1 cellular context compared by ENCODE assay signal in genomic region chr19:3178377-3178972, GRCh38.
TF ChIP-seq lines count a peak whose summit lies in the region.

Gene S1PR4, plus strand, starts transcription at chr19:3178769. Its CDS starts 24 bp downstream, at chr19:3178793.

TF ChIP-seq in WTC11, 78 proteins besides CTCF, POLR2A, EP300 and RAD21 (continued from another document):
- TF ChIP-seq CREM (CRISPR knock-in tag; IDR thresholded peaks at IDR 0.05) = no peak
- TF ChIP-seq ESRRA (CRISPR knock-in tag; IDR thresholded peaks at IDR 0.05; ENCODE audit: borderline replicate concordance) = no peak
